ENCODE assay signal across 17 cellular contexts in genomic region chr14:61887628-61888027, GRCh38.
"Had no signal": no experiment of that assay in that cellular context is flagged by ENCODE, and none has a peak within 500 bp of the region (broad histone marks: within the 10 kb centered on the region; RNA-seq: fewer than 3 reads in every experiment).

No MANE protein-coding gene starts in this region.

- H3K4me1 ChIP-seq: esophagus squamous epithelium, foreskin keratinocyte, parathyroid adenoma, testis had no signal

- H2AFZ ChIP-seq: parathyroid adenoma had no signal

- H3K27me3 ChIP-seq: testis had no signal

- H3K27ac Mint-ChIP-seq: activated naive CD4-positive, alpha-beta T cell treated with anti-CD3 and anti-CD28 coated beads, Interleukin-2, amount 10 ng/mL, durations not matched to agents 7 days and 5 days; activated T-helper 2 cell treated with anti-CD3 and anti-CD28 coated beads, Interferon-gamma antibody, Interleukin-2, Interleukin-4, amounts not matched to agents 10 μg/mL and 5 μg/mL and 100 μg/mL, durations not matched to agents 14 hours and 24 hours and 36 hours; mesothelial cell of epicardium; stimulated activated naive CD8-positive, alpha-beta T cell treated with anti-CD3 and anti-CD28 coated beads, Interleukin-15, amount 100 ng/mL, for 72 hours; T-helper 17 cell had no signal

- H3K27ac ChIP-seq: esophagus squamous epithelium, foreskin keratinocyte, heart left ventricle, parathyroid adenoma, testis had no signal

- DNase-seq: activated CD4-positive, alpha-beta T cell treated with anti-CD3 and anti-CD28 coated beads, Interleukin-2, amount 50 U/mL, for 1 hour; activated CD4-positive, CD25-positive, alpha-beta regulatory T cell; activated naive CD4-positive, alpha-beta T cell treated with anti-CD3 and anti-CD28 coated beads, Interleukin-2, amount 10 ng/mL, durations not matched to agents 7 days and 5 days; amniotic stem cell; esophagus squamous epithelium; foreskin keratinocyte; heart left ventricle; islet precursor cell; retina; stimulated activated CD4-positive, alpha-beta T cell treated with anti-CD3 and anti-CD28 coated beads, Interleukin-15, amount 100 ng/mL, for 24 hours; stimulated activated CD4-positive, alpha-beta T cell treated with anti-CD3 and anti-CD28 coated beads, Interleukin-4, amount 100 ng/mL, for 24 hours; stimulated activated naive CD8-positive, alpha-beta T cell treated with anti-CD3 and anti-CD28 coated beads, Interleukin-15, amount 100 ng/mL, for 72 hours; T-helper 17 cell; testis had no signal

- ATAC-seq: foreskin keratinocyte; heart left ventricle; stimulated activated naive CD8-positive, alpha-beta T cell treated with anti-CD3 and anti-CD28 coated beads, Interleukin-15, amount 100 ng/mL, for 72 hours; T-helper 17 cell had no signal

- H3K36me3 Mint-ChIP-seq: mesothelial cell of epicardium had no signal

- H3K4me3 ChIP-seq: esophagus squamous epithelium, heart left ventricle, testis had no signal

- H3K9ac ChIP-seq: parathyroid adenoma had no signal

- H3K4me3 Mint-ChIP-seq: activated naive CD4-positive, alpha-beta T cell treated with anti-CD3 and anti-CD28 coated beads, Interleukin-2, amount 10 ng/mL, durations not matched to agents 7 days and 5 days; mesothelial cell of epicardium; stimulated activated naive CD8-positive, alpha-beta T cell treated with anti-CD3 and anti-CD28 coated beads, Interleukin-15, amount 100 ng/mL, for 72 hours; T-helper 17 cell had no signal

- H3K79me2 ChIP-seq: parathyroid adenoma had no signal
